ENCODE assay signal across 11 cellular contexts in genomic region chr6:140051521-140052455, GRCh38.
DNase-seq lines count a peak whose midpoint lies in the region; ATAC-seq and TF ChIP-seq lines count a peak whose summit lies in the region.
"Had no signal": no experiment of that assay in that cellular context is flagged by ENCODE, and none has a peak within 500 bp of the region (broad histone marks: within the 10 kb centered on the region; RNA-seq: fewer than 3 reads in every experiment).

No MANE protein-coding gene starts in this region.

- WGBS in upper lobe of left lung, 2 donors: 89 to 90% methylated on average over 6 of the region's 6 CpGs

- no peaks in the 10 kb centered on the region for H3K36me3 ChIP-seq in upper lobe of left lung

- no peaks in the 10 kb centered on the region for H3K9me3 Mint-ChIP-seq in stimulated activated memory B cell treated with anti-CD40 and anti-IgM and Interleukin-4, amounts not matched to agents 10 μg/mL and 1 μg/mL and 100 μg/mL, for 72 hours

- no peak for ATAC-seq in stimulated activated memory B cell treated with anti-CD40 and anti-IgM and Interleukin-4, amounts not matched to agents 10 μg/mL and 1 μg/mL and 100 μg/mL, for 72 hours
- ATAC-seq in upper lobe of left lung (ENCODE audit: low FRiP score in 2 of 2) (no peak), HG02885 (IDR thresholded peaks at IDR 0.05; ENCODE audit: poor library complexity, unreplicated experiment) (no peak)

- no peak for TF ChIP-seq POLR2A in upper lobe of left lung (IDR thresholded peaks at IDR 0.05)

- H3K4me1 Mint-ChIP-seq in stimulated activated memory B cell treated with anti-CD40 and anti-IgM and Interleukin-4, amounts not matched to agents 10 μg/mL and 1 μg/mL and 100 μg/mL, for 72 hours: no peaks in the 10 kb centered on the region

- no peaks in the 10 kb centered on the region for H3K4me1 ChIP-seq in upper lobe of left lung

- TF ChIP-seq CTCF in AG10803 (conservative IDR thresholded peaks at IDR 0.05; ENCODE audit: low read length): no peak
- TF ChIP-seq CTCF in astrocyte of the cerebellum (IDR thresholded peaks at IDR 0.05; ENCODE audit: low read depth, low read length, missing control alignments): no peak
- TF ChIP-seq CTCF in upper lobe of left lung (IDR thresholded peaks at IDR 0.05): no peak

- peaks cover 12% of the 10 kb centered on the region for H3K27me3 Mint-ChIP-seq in stimulated activated memory B cell treated with anti-CD40 and anti-IgM and Interleukin-4, amounts not matched to agents 10 μg/mL and 1 μg/mL and 100 μg/mL, for 72 hours

- no peaks in the 10 kb centered on the region for H3K27me3 ChIP-seq in upper lobe of left lung

- DNase-seq in AG10803 (ENCODE audit: low read depth) (peak; percentile 99), M059J (ENCODE audit: low read depth) (peak; percentile 99), astrocyte of the cerebellum (ENCODE audit: low read depth) (peak; percentile 60), kidney glomerular epithelial cell (lab: John Stamatoyannopoulos, UW) (peak; percentile 82), upper lobe of left lung (no peak)
- no peak for DNase-seq in stimulated activated CD4-positive, alpha-beta T cell treated with anti-CD3 and anti-CD28 coated beads, Interleukin-4, amount 100 ng/mL, for 1 hour
- DNase-seq: Calu3, posterior cingulate gyrus, RPMI8226 had no signal

- H3K27ac ChIP-seq in upper lobe of left lung: no peak overlapping the region

- in situ Hi-C loops in astrocyte of the cerebellum (cut with HindIII; ENCODE audit: low sequenced_read_pairs): loop anchor here (10.0 kb wide), 1 partner anchor 677 kb away; the partner anchor contains the start of gene CITED2

- H3K27ac Mint-ChIP-seq in stimulated activated memory B cell treated with anti-CD40 and anti-IgM and Interleukin-4, amounts not matched to agents 10 μg/mL and 1 μg/mL and 100 μg/mL, for 72 hours: no peak overlapping the region

- no peak for TF ChIP-seq EP300 in upper lobe of left lung (IDR thresholded peaks at IDR 0.05)

- H3K36me3 Mint-ChIP-seq in stimulated activated memory B cell treated with anti-CD40 and anti-IgM and Interleukin-4, amounts not matched to agents 10 μg/mL and 1 μg/mL and 100 μg/mL, for 72 hours: no peaks in the 10 kb centered on the region

- H3K4me3 Mint-ChIP-seq in stimulated activated memory B cell treated with anti-CD40 and anti-IgM and Interleukin-4, amounts not matched to agents 10 μg/mL and 1 μg/mL and 100 μg/mL, for 72 hours: no peak overlapping the region

- H3K4me3 ChIP-seq in AG10803 (ENCODE audit: low read length) (no peak overlapping the region), astrocyte of the cerebellum (ENCODE audit: low read depth, low read length) (no peak overlapping the region), upper lobe of left lung (no peak overlapping the region)

- no peaks in the 10 kb centered on the region for H3K9me3 ChIP-seq in upper lobe of left lung

Comparison
In these comparisons a context has a peak if more than half of its experiments do, and no peak if none do; other contexts are left out.
1. DNase-seq: peak in AG10803 (single experiment), M059J (single experiment), astrocyte of the cerebellum (single experiment) and kidney glomerular epithelial cell (single experiment); none in stimulated activated CD4-positive, alpha-beta T cell treated with anti-CD3 and anti-CD28 coated beads, Interleukin-4, amount 100 ng/mL, for 1 hour (single experiment) and upper lobe of left lung (0 of 2).